31 cellular contexts compared by ENCODE assay signal in the genomic region with DNA sequence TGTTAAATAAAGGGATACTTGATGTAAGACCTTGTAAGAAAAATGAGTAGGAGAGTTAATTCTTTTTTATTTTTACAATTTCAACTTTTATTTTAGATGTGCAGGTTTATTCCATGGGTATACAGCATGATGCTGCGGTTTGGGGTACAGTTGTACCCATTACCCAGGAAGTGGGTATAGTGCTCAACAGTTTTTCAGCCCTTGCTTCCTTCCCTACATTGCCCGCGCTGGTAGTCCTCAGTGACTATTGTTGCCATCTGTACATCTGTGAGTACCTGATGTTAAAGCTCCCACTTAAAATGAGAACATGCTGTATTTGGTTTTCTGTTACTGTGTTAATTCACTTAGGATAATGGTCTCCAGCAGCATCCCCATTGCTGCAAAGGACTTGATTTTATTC.
"Had no signal": no experiment of that assay in that cellular context is flagged by ENCODE, and none has a peak within 500 bp of the region (broad histone marks: within the 10 kb centered on the region; RNA-seq: fewer than 3 reads in every experiment).

No MANE protein-coding gene starts in this region.

- H3K4me3 Mint-ChIP-seq: activated B cell treated with CpG ODN at 0.5 μM for 24 hours; activated CD4-positive, alpha-beta memory T cell treated with anti-CD3 and anti-CD28 coated beads, Interleukin-2, amount 10 ng/mL, durations not matched to agents 7 days and 5 days; activated CD8-positive, alpha-beta memory T cell treated with anti-CD3 and anti-CD28 coated beads, Interleukin-2, amount 10 ng/mL, durations not matched to agents 7 days and 5 days; activated naive CD4-positive, alpha-beta T cell treated with anti-CD3 and anti-CD28 coated beads, Interleukin-2, amount 50 U/mL, for 24 hours; activated naive CD8-positive, alpha-beta T cell treated with anti-CD3 and anti-CD28 coated beads, Interleukin-2, amount 10 ng/mL, durations not matched to agents 7 days and 5 days; T-cell had no signal

- H3K36me3 ChIP-seq: breast epithelium, Peyer's patch had no signal

- ATAC-seq: activated CD8-positive, alpha-beta memory T cell treated with anti-CD3 and anti-CD28 coated beads, Interleukin-2, amount 10 ng/mL, durations not matched to agents 7 days and 5 days; body of pancreas; PC-3; SK-N-SH treated with all-trans-retinoic acid at 6 μM for 48 hours; T-cell had no signal

- H3K27me3 Mint-ChIP-seq: activated B cell treated with CpG ODN at 0.5 μM for 24 hours; activated CD4-positive, alpha-beta memory T cell treated with anti-CD3 and anti-CD28 coated beads, Interleukin-2, amount 10 ng/mL, durations not matched to agents 7 days and 5 days; activated CD8-positive, alpha-beta memory T cell treated with anti-CD3 and anti-CD28 coated beads, Interleukin-2, amount 10 ng/mL, durations not matched to agents 7 days and 5 days; activated naive CD4-positive, alpha-beta T cell treated with anti-CD3 and anti-CD28 coated beads, Interleukin-2, amount 50 U/mL, for 24 hours; activated naive CD8-positive, alpha-beta T cell treated with anti-CD3 and anti-CD28 coated beads, Interleukin-2, amount 10 ng/mL, durations not matched to agents 7 days and 5 days; T-cell had no signal

- H3K9me3 ChIP-seq: body of pancreas, breast epithelium, Peyer's patch had no signal

- H3K27me3 ChIP-seq: body of pancreas, breast epithelium, Peyer's patch had no signal

- H3K36me3 Mint-ChIP-seq: activated naive CD4-positive, alpha-beta T cell treated with anti-CD3 and anti-CD28 coated beads, Interleukin-2, amount 50 U/mL, for 24 hours had no signal

- H3K9me3 Mint-ChIP-seq: activated B cell treated with CpG ODN at 0.5 μM for 24 hours; activated CD4-positive, alpha-beta memory T cell treated with anti-CD3 and anti-CD28 coated beads, Interleukin-2, amount 10 ng/mL, durations not matched to agents 7 days and 5 days; activated naive CD4-positive, alpha-beta T cell treated with anti-CD3 and anti-CD28 coated beads, Interleukin-2, amount 50 U/mL, for 24 hours; activated naive CD8-positive, alpha-beta T cell treated with anti-CD3 and anti-CD28 coated beads, Interleukin-2, amount 10 ng/mL, durations not matched to agents 7 days and 5 days; T-cell had no signal

- H3K4me1 ChIP-seq: breast epithelium had no signal

- H3K27ac ChIP-seq: breast epithelium, Peyer's patch, VCaP had no signal

- DNase-seq: activated B cell treated with CpG ODN at 0.5 μM for 24 hours; activated CD4-positive, alpha-beta memory T cell treated with anti-CD3 and anti-CD28 coated beads, Interleukin-2, amount 10 ng/mL, durations not matched to agents 7 days and 5 days; activated CD4-positive, alpha-beta T cell treated with anti-CD3 and anti-CD28 coated beads for 4 hours; activated CD4-positive, CD25-positive, alpha-beta regulatory T cell treated with anti-CD3 and anti-CD28 coated beads, Interleukin-2, amount 50 U/mL, for 72 hours; activated CD8-positive, alpha-beta memory T cell treated with anti-CD3 and anti-CD28 coated beads for 24 hours; activated CD8-positive, alpha-beta memory T cell treated with anti-CD3 and anti-CD28 coated beads, Interleukin-2, amount 10 ng/mL, durations not matched to agents 7 days and 5 days; activated CD8-positive, alpha-beta memory T cell treated with anti-CD3 and anti-CD28 coated beads, Interleukin-2, amount 50 U/mL, for 48 hours; activated effector memory CD4-positive, alpha-beta T cell treated with anti-CD3 and anti-CD28 coated beads, Interleukin-2, amount 50 U/mL, for 16 hours; activated naive CD4-positive, alpha-beta T cell treated with Interleukin-2 at 50 U/mL for 16 hours; activated naive CD8-positive, alpha-beta T cell treated with anti-CD3 and anti-CD28 coated beads, Interleukin-2, amount 10 ng/mL, durations not matched to agents 7 days and 5 days; activated T-cell treated with anti-CD3 and anti-CD28 coated beads, Interleukin-2, amount 50 U/mL, for 48 hours; amygdala; body of pancreas; cerebellar nuclear complex; Karpas-422; NCI-H1105; NCI-H1417 treated with DMSO at 0.1 percent for 48 hours; NCI-H1930; NCI-H2081 treated with DMSO at 0.1 percent for 48 hours; NCI-H226; NCI-H446 treated with DMSO at 0.1 percent for 48 hours; PC-3; Peyer's patch; RPMI8226; SIG-M5; T-cell; T-helper 9 cell had no signal

- H3K4me3 ChIP-seq: body of pancreas, breast epithelium, Peyer's patch had no signal

- H3K27ac Mint-ChIP-seq: activated B cell treated with CpG ODN at 0.5 μM for 24 hours; activated CD4-positive, alpha-beta memory T cell treated with anti-CD3 and anti-CD28 coated beads, Interleukin-2, amount 10 ng/mL, durations not matched to agents 7 days and 5 days; activated CD8-positive, alpha-beta memory T cell treated with anti-CD3 and anti-CD28 coated beads, Interleukin-2, amount 10 ng/mL, durations not matched to agents 7 days and 5 days; activated naive CD4-positive, alpha-beta T cell treated with anti-CD3 and anti-CD28 coated beads, Interleukin-2, amount 50 U/mL, for 24 hours; activated naive CD8-positive, alpha-beta T cell treated with anti-CD3 and anti-CD28 coated beads, Interleukin-2, amount 10 ng/mL, durations not matched to agents 7 days and 5 days; T-cell had no signal
